In genomic region chr1:17849216-17849615, GRCh38 we compare ENCODE assay signal across 20 cellular contexts.
DNase-seq lines count a peak whose midpoint lies in the region; ATAC-seq, FAIRE-seq and TF ChIP-seq lines count a peak whose summit lies in the region.
"Had no signal": no experiment of that assay in that cellular context is flagged by ENCODE, and none has a peak within 500 bp of the region (broad histone marks: within the 10 kb centered on the region; RNA-seq: fewer than 3 reads in every experiment).

No MANE protein-coding gene starts in this region.

- no peaks in the 10 kb centered on the region for H3K79me2 ChIP-seq in osteoblast (ENCODE audit: insufficient read depth, low read length)

- intact Hi-C loops in heart left ventricle (cut with DNase I) (no loop called here), Right ventricle myocardium inferior (cut with DNase I) (no loop called here)
- intact Hi-C loops in CD4-positive, alpha-beta T cell (cut with DNase I, micrococcal nuclease) = no loop called here

- no peaks in the 10 kb centered on the region for H4K20me1 ChIP-seq in osteoblast (ENCODE audit: insufficient read depth, low read length)

- H3K36me3 ChIP-seq in heart left ventricle = no peaks in the 10 kb centered on the region
- no peaks in the 10 kb centered on the region for H3K36me3 ChIP-seq in endodermal cell (ENCODE audit: control insufficient read depth, insufficient read depth, low read length)
- no peaks in the 10 kb centered on the region for H3K36me3 ChIP-seq in osteoblast (ENCODE audit: insufficient read depth, low read length)
- H3K36me3 ChIP-seq: Peyer's patch, stomach, uterus had no signal

- DNase-seq in heart left ventricle = no peak
- DNase-seq in Right ventricle myocardium inferior (ENCODE audit: missing footprints) = no peak
- peak; percentile 10 for DNase-seq in RCC 7860 (ENCODE audit: low spot score)
- DNase-seq in endodermal cell = no peak
- peak; percentile 86 for DNase-seq in osteoblast (ENCODE audit: insufficient read length, low spot score, missing footprints)
- no peak for DNase-seq in NCI-H345 (lab: John Stamatoyannopoulos, UW)
- DNase-seq in RWPE1 (ENCODE audit: low spot score) = no peak
- no peak for DNase-seq in CD4-positive, alpha-beta T cell
- DNase-seq: activated naive CD4-positive, alpha-beta T cell treated with anti-CD3 and anti-CD28 coated beads for 36 hours; AML-193; mammary epithelial cell; NCI-H2029; NCI-H526; nephron progenitor cell; Peyer's patch; stomach; T-helper 1 cell; uterus had no signal

- H3K27me3 ChIP-seq in heart left ventricle (peaks cover 0 to 5% (median 0%) of the 10 kb centered on the region in 9 donors), endodermal cell (ENCODE audit: control insufficient read depth, insufficient read depth, low read length, poor library complexity, severe bottlenecking) (no peaks in the 10 kb centered on the region), osteoblast (ENCODE audit: insufficient read depth, low read length) (peaks cover 10% of the 10 kb centered on the region)
- H3K27me3 ChIP-seq in CD4-positive, alpha-beta T cell (ENCODE audit: control insufficient read depth, insufficient read depth, low read length) = no peaks in the 10 kb centered on the region
- H3K27me3 ChIP-seq: Peyer's patch, uterus had no signal

- CTCF ChIA-PET in RWPE1 (lab: Yijun Ruan, JAX) = no interaction called here
- CTCF ChIA-PET in CD4-positive, alpha-beta T cell (lab: Charles Lee) = no interaction called here

- H3K9me3 ChIP-seq in heart left ventricle = no peaks in the 10 kb centered on the region
- no peaks in the 10 kb centered on the region for H3K9me3 ChIP-seq in endodermal cell (ENCODE audit: control insufficient read depth, low read length)
- H3K9me3 ChIP-seq in osteoblast (ENCODE audit: low read depth, low read length) = no peaks in the 10 kb centered on the region
- H3K9me3 ChIP-seq in CD4-positive, alpha-beta T cell (ENCODE audit: control insufficient read depth, low read length) = peaks cover 6% of the 10 kb centered on the region
- H3K9me3 ChIP-seq: Peyer's patch, stomach, uterus had no signal

- H3K27me3 Mint-ChIP-seq in endodermal cell (ENCODE audit: insufficient read depth) = no peaks in the 10 kb centered on the region
- peaks cover 6% of the 10 kb centered on the region for H3K27me3 Mint-ChIP-seq in CD4-positive, alpha-beta T cell

- no peaks in the 10 kb centered on the region for H3K4me1 ChIP-seq in heart left ventricle
- no peaks in the 10 kb centered on the region for H3K4me1 ChIP-seq in endodermal cell (ENCODE audit: control insufficient read depth, insufficient read depth, low read length)
- H3K4me1 ChIP-seq in osteoblast (ENCODE audit: insufficient read depth, low read length) = no peaks in the 10 kb centered on the region
- H3K4me1 ChIP-seq: Peyer's patch, stomach, uterus had no signal

- no peak overlapping the region for H3K4me2 ChIP-seq in osteoblast (ENCODE audit: insufficient read depth, low read length)

- POLR2A ChIA-PET in RWPE1 (lab: Yijun Ruan, JAX; ENCODE audit: low non-redundant PET) = no interaction called here
- POLR2A ChIA-PET in CD4-positive, alpha-beta T cell (lab: Charles Lee) = no interaction called here

- H3K9me3 Mint-ChIP-seq in endodermal cell = no peaks in the 10 kb centered on the region
- H3K9me3 Mint-ChIP-seq in CD4-positive, alpha-beta T cell = peaks cover 4% of the 10 kb centered on the region
- H3K9me3 Mint-ChIP-seq: nephron progenitor cell had no signal

- no peaks in the 10 kb centered on the region for H3K36me3 Mint-ChIP-seq in endodermal cell (ENCODE audit: low read depth)
- H3K36me3 Mint-ChIP-seq in CD4-positive, alpha-beta T cell (ENCODE audit: low read depth) = no peaks in the 10 kb centered on the region
- H3K36me3 Mint-ChIP-seq: brain had no signal

- H3K4me3 ChIP-seq in heart left ventricle (no peak overlapping the region), endodermal cell (ENCODE audit: low read length) (no peak overlapping the region), osteoblast (ENCODE audit: insufficient read depth, low read length) (no peak overlapping the region)
- H3K4me3 ChIP-seq: Peyer's patch, stomach, uterus had no signal

- H3K27ac Mint-ChIP-seq in endodermal cell = no peak overlapping the region
- H3K27ac Mint-ChIP-seq in CD4-positive, alpha-beta T cell = no peak overlapping the region
- H3K27ac Mint-ChIP-seq: activated naive CD4-positive, alpha-beta T cell treated with anti-CD3 and anti-CD28 coated beads for 36 hours; brain; nephron progenitor cell had no signal

- H3K27ac ChIP-seq in heart left ventricle (no peak overlapping the region), endodermal cell (ENCODE audit: low read depth, low read length) (no peak overlapping the region), osteoblast (ENCODE audit: low read depth, low read length) (no peak overlapping the region), RWPE1 (no peak overlapping the region)
- no peak overlapping the region for H3K27ac ChIP-seq in CD4-positive, alpha-beta T cell (ENCODE audit: low read depth, low read length)
- H3K27ac ChIP-seq: Peyer's patch, stomach, uterus had no signal

- TF ChIP-seq CTCF in heart left ventricle (IDR thresholded peaks at IDR 0.05) (peak in 9 of 12 donors; percentile 8 to 33 (median 16)), endodermal cell (conservative IDR thresholded peaks at IDR 0.05) (peak; percentile 53), osteoblast (IDR thresholded peaks at IDR 0.05; ENCODE audit: extremely low read depth, low read depth, low read length) (peak; percentile 62), RWPE1 (conservative IDR thresholded peaks at IDR 0.05; ENCODE audit: low read depth) (no peak)
- no peak for TF ChIP-seq CTCF in CD4-positive, alpha-beta T cell (IDR thresholded peaks at IDR 0.05)

- no peak overlapping the region for H2AFZ ChIP-seq in osteoblast (ENCODE audit: low read length)

- FAIRE-seq in RCC 7860 (lab: Jason Lieb, UNC) = no peak
- FAIRE-seq: frontal cortex had no signal

- no peak overlapping the region for H3K4me3 Mint-ChIP-seq in endodermal cell
- H3K4me3 Mint-ChIP-seq in CD4-positive, alpha-beta T cell = no peak overlapping the region
- H3K4me3 Mint-ChIP-seq: activated naive CD4-positive, alpha-beta T cell treated with anti-CD3 and anti-CD28 coated beads for 36 hours; brain; nephron progenitor cell had no signal

- WGBS in heart left ventricle, 4 donors = 66 to 76% (median 71%) methylated on average over 3 of the region's 3 CpGs
- 86 to 90% methylated on average over 3 of the region's 3 CpGs for WGBS in endodermal cell (ENCODE audit: insufficient coverage in 1 of 2, insufficient read length in 1 of 2), 2 experiments

- TF ChIP-seq POLR2A in heart left ventricle (IDR thresholded peaks at IDR 0.05) = no peak

- no peak for ATAC-seq in heart left ventricle
- no peak for ATAC-seq in Right ventricle myocardium inferior
- no peak for ATAC-seq in CD4-positive, alpha-beta T cell (ENCODE audit: poor library complexity)

- peaks cover 3% of the 10 kb centered on the region for H3K4me1 Mint-ChIP-seq in endodermal cell
- H3K4me1 Mint-ChIP-seq in CD4-positive, alpha-beta T cell (ENCODE audit: low read depth) = no peaks in the 10 kb centered on the region

- no peak overlapping the region for H3K9ac ChIP-seq in endodermal cell (ENCODE audit: extremely low read depth, low read length, poor library complexity, severe bottlenecking)

Comparison
In these comparisons a context has a peak if more than half of its experiments do, and no peak if none do; other contexts are left out.
1. DNase-seq: peak in RCC 7860 (single experiment) and osteoblast (single experiment); none in heart left ventricle (0 of 5), Right ventricle myocardium inferior (single experiment), endodermal cell (single experiment), NCI-H345 (single experiment), RWPE1 (single experiment) and CD4-positive, alpha-beta T cell (0 of 10).
2. CTCF ChIP-seq: peak in heart left ventricle (9 of 12), endodermal cell (single experiment) and osteoblast (single experiment); none in RWPE1 (single experiment) and CD4-positive, alpha-beta T cell (single experiment).